8 cellular contexts compared by ENCODE assay signal in the genomic region with DNA sequence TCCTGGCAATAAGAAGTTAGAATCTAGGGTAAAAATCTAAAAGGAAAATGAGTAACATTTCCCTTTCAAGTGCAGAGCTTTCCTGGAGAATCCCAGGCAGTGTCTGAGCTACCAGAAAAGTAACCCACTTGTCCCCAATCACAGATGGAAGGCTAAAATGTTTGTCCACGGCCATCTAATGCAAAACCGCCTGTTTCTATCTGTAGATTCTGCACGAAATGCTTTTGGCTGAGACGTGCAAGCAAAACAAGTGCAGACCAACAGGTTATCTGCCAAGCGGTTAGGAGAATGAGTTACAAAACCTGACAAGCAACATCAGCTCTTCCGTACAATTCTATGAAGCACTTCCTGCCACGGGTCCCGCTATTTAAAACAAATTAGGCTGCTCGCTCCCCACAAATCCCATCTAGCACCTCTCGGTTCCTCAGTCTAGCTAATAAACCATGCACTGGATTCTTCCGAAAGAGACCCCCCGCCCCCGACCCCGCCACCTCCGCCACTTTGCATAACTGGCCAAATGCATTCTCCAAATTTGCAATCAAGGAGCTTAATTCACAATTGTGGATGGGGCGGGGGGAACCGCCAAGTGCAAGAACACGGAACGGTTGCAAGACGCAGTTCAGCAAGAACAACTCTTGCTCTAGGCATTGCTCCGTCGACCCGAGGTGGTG. TPM values are rescaled to one million over a fixed set of nuclear protein-coding genes. Genes with fewer than 3 reads are reported as not detected.
DNase-seq lines count a peak whose midpoint lies in the region; ATAC-seq lines count a peak whose summit lies in the region.

No MANE protein-coding gene starts in this region.

- DNase-seq in SKM-1 (lab: John Stamatoyannopoulos, UW; ENCODE audit: unreplicated experiment) (peak; percentile 26), dermis blood vessel endothelial cell (peak; percentile 55), OCI-M2 (lab: John Stamatoyannopoulos, UW; ENCODE audit: unreplicated experiment) (no peak), NCI-H1436 (lab: John Stamatoyannopoulos, UW) (no peak)

- peak overlapping the region; percentile 93 for H3K4me2 ChIP-seq in BLaER1

- H3K4me1 ChIP-seq in BLaER1 (peaks cover 68% of the 10 kb centered on the region), mucosa of rectum (ENCODE audit: control insufficient read depth in 2 of 2, insufficient read depth in 2 of 2, low read length in 2 of 2) (peaks cover 0 to 2% of the 10 kb centered on the region in 2 donors)

- H3K4me3 ChIP-seq in BLaER1 (peak overlapping the region; percentile 99), mucosa of rectum (ENCODE audit: low read length in 2 of 2) (peak overlapping the region; percentile 73 to 84)

- ATAC-seq in GM18868 (IDR thresholded peaks at IDR 0.05; ENCODE audit: unreplicated experiment) (peak; percentile 17), HG03439 (IDR thresholded peaks at IDR 0.05; ENCODE audit: unreplicated experiment) (peak; percentile 1)

- H4K20me1 ChIP-seq in BLaER1, result peaks cover 61% of the 10 kb centered on the region

- H3K36me3 ChIP-seq in BLaER1, result peaks cover 16% of the 10 kb centered on the region; the same call in 1 of the 2 replicates
- no peaks in the 10 kb centered on the region for H3K36me3 ChIP-seq in mucosa of rectum (ENCODE audit: control insufficient read depth in 2 of 2, insufficient read depth in 2 of 2, low read length in 2 of 2)

- H3K9me3 ChIP-seq in BLaER1 (no peaks in the 10 kb centered on the region), mucosa of rectum (ENCODE audit: control insufficient read depth in 2 of 2, low read length in 2 of 2) (no peaks in the 10 kb centered on the region)

- H3K9ac ChIP-seq in BLaER1 (peak overlapping the region; percentile 95), mucosa of rectum (ENCODE audit: low read depth in 1 of 2, low read length in 2 of 2) (peak overlapping the region; percentile 64 to 78)

- H3K27ac ChIP-seq in BLaER1 (peak overlapping the region; percentile 94), mucosa of rectum (ENCODE audit: low read depth in 2 of 2, low read length in 2 of 2) (peak overlapping the region; percentile 83 to 89)

- no peaks in the 10 kb centered on the region for H3K27me3 ChIP-seq in BLaER1
- H3K27me3 ChIP-seq in mucosa of rectum (ENCODE audit: control insufficient read depth in 2 of 2, insufficient read depth in 2 of 2, low read length in 2 of 2), result peaks cover 7 to 8% of the 10 kb centered on the region in 2 donors

RNA-seq across cellular contexts. Expression of gene ELOVL5, which starts 1.4 kb away (rescaled TPM):
- 74.2 and 123 TPM in 2 replicates for total RNA-seq in dermis blood vessel endothelial cell

Comparison
In these comparisons a context has a peak if more than half of its experiments do, and no peak if none do; other contexts are left out.
1. DNase-seq: peak in SKM-1 (single experiment) and dermis blood vessel endothelial cell (single experiment); none in OCI-M2 (single experiment) and NCI-H1436 (single experiment).